ENCODE assay signal across 16 cellular contexts in genomic region chr4:25351777-25352421, GRCh38. TPM values are rescaled to one million over a fixed set of nuclear protein-coding genes. Genes with fewer than 3 reads are reported as not detected.
A peak's percentile ranks its signal among the peaks of the same experiment; 100 is the strongest.
DNase-seq lines count a peak whose midpoint lies in the region; ATAC-seq, FAIRE-seq and TF ChIP-seq lines count a peak whose summit lies in the region.
"Had no signal": no experiment of that assay in that cellular context is flagged by ENCODE, and none has a peak within 500 bp of the region (broad histone marks: within the 10 kb centered on the region; RNA-seq: fewer than 3 reads in every experiment).

No MANE protein-coding gene starts in this region.

- dilution Hi-C loops in keratinocyte (cut with MboI; ENCODE audit: extremely low pct_ligation_motif_present, low sequenced_read_pairs), result no loop called here

- no peaks in the 10 kb centered on the region for H3K79me2 ChIP-seq in keratinocyte (ENCODE audit: control insufficient read depth, insufficient read depth, low read length)

- H3K36me3 ChIP-seq in bronchial epithelial cell (ENCODE audit: control insufficient read depth, insufficient read depth, low read length), result no peaks in the 10 kb centered on the region
- H3K36me3 ChIP-seq in keratinocyte (ENCODE audit: control insufficient read depth in 2 of 2, extremely low read depth in 1 of 2, insufficient read depth in 2 of 2, low read length in 2 of 2), result no peaks in the 10 kb centered on the region

- H3K9me3 ChIP-seq in keratinocyte (ENCODE audit: control insufficient read depth, low read depth, low read length), result no peaks in the 10 kb centered on the region

- no peak overlapping the region for H2AFZ ChIP-seq in keratinocyte (ENCODE audit: control insufficient read depth, low read length)

- H3K27me3 ChIP-seq in bronchial epithelial cell (ENCODE audit: control insufficient read depth, insufficient read depth, low read length) (no peaks in the 10 kb centered on the region), keratinocyte (ENCODE audit: control insufficient read depth, extremely low read depth, insufficient read depth, low read length) (no peaks in the 10 kb centered on the region)

- H3K4me3 ChIP-seq in bronchial epithelial cell (ENCODE audit: low read depth, low read length) (no peak overlapping the region), keratinocyte (ENCODE audit: control insufficient read depth in 2 of 3, extremely low read depth in 1 of 3, insufficient read depth in 2 of 3, low read depth in 1 of 3, low read length in 3 of 3) (no peak overlapping the region)

- no peaks in the 10 kb centered on the region for H4K20me1 ChIP-seq in keratinocyte (ENCODE audit: control insufficient read depth, extremely low read depth, insufficient read depth, low read length)

- no peak overlapping the region for H3K9ac ChIP-seq in keratinocyte (ENCODE audit: control insufficient read depth, extremely low read depth, insufficient read depth, low read length)

- DNase-seq in AG20443 (ENCODE audit: low spot score) (peak; percentile 80), LHCN-M2 (ENCODE audit: low read depth) (peak; percentile 64), bronchial epithelial cell (ENCODE audit: low read depth) (peak; percentile 39), keratinocyte (ENCODE audit: low read depth, low spot score) (no peak), D341Med (ENCODE audit: low spot score) (no peak), nucleus accumbens (lab: John Stamatoyannopoulos, UW) (no peak)
- DNase-seq: activated CD4-positive, CD25-positive, alpha-beta regulatory T cell treated with anti-CD3 and anti-CD28 coated beads, Interleukin-2, amount 50 U/mL, for 72 hours; activated T-cell treated with anti-CD3 and anti-CD28 coated beads for 4 hours; amygdala; C1 segment of cervical spinal cord; GF-D8; NCI-H2081; T-helper 1 cell had no signal

- FAIRE-seq in bronchial epithelial cell (lab: Jason Lieb, UNC) (no peak), keratinocyte (lab: Jason Lieb, UNC) (peak; percentile 94)

- peaks cover 8% of the 10 kb centered on the region for H3K4me1 ChIP-seq in keratinocyte (ENCODE audit: control insufficient read depth, extremely low read depth, insufficient read depth, low read length)

- ATAC-seq in HG02678 (IDR thresholded peaks at IDR 0.05; ENCODE audit: unreplicated experiment), result no peak
- ATAC-seq in GM19455 (IDR thresholded peaks at IDR 0.05; ENCODE audit: unreplicated experiment), result no peak
- ATAC-seq: stimulated activated effector memory CD8-positive, alpha-beta T cell treated with anti-CD3 and anti-CD28 coated beads, Interleukin-12 subunit alpha, Interleukin-12 subunit beta, amount 100 ng/mL, for 72 hours had no signal

- no peak overlapping the region for H3K4me2 ChIP-seq in keratinocyte (ENCODE audit: control insufficient read depth, extremely low read depth, insufficient read depth, low read depth, low read length)

- H3K27ac ChIP-seq in keratinocyte (ENCODE audit: control insufficient read depth, insufficient read depth, low read length), result no peak overlapping the region

- TF ChIP-seq CTCF in bronchial epithelial cell (IDR thresholded peaks at IDR 0.05; ENCODE audit: insufficient read depth, low read length, severe bottlenecking) (no peak), keratinocyte (optimal IDR thresholded peaks at IDR 0.05 in 1 of 3, IDR thresholded peaks at IDR 0.05 in 1 of 3, conservative IDR thresholded peaks at IDR 0.05 in 1 of 3; ENCODE audit: extremely low read depth in 1 of 3, insufficient read depth in 2 of 3, low read length in 3 of 3) (no peak)

- H3K9me1 ChIP-seq in keratinocyte (ENCODE audit: control insufficient read depth, extremely low read depth, insufficient read depth, low read length), result no peaks in the 10 kb centered on the region

RNA-seq across cellular contexts. Expression of gene ANAPC4, which starts 25.2 kb away (rescaled TPM):
- total RNA-seq in LHCN-M2 (2014; rRNA removed) (29.4 and 30.8 TPM in 2 replicates), bronchial epithelial cell (12.5 and 15.0 TPM in 2 replicates)
- 11.5 TPM for polyA plus RNA-seq in LHCN-M2 (2012)
- polyA plus RNA-seq in keratinocyte, result 11.0 to 26.9 TPM (median 15.7 TPM) in 3 replicates
- polyA plus RNA-seq in keratinocyte (2011; ENCODE audit: low read depth), result 8.6 TPM
- 8.3 and 18.8 TPM in 2 replicates for polyA plus RNA-seq in keratinocyte (2011; cell fraction: cytosol; rRNA removed)
- 49.9 and 61.5 TPM in 2 replicates for polyA plus RNA-seq in keratinocyte (2011; cell fraction: nucleus; rRNA removed)
- polyA plus RNA-seq in keratinocyte (2012; ENCODE audit: low replicate concordance), result 9.1 and 16.0 TPM in 2 replicates
- polyA minus RNA-seq in keratinocyte, result 3.8 to 19.8 TPM (median 10.8 TPM) in 3 replicates
- polyA minus RNA-seq in keratinocyte (2011; cell fraction: cytosol; rRNA and poly(A)+ RNA removed), result 4.6 TPM
- polyA minus RNA-seq in keratinocyte (2011; cell fraction: nucleus; rRNA and poly(A)+ RNA removed), result 9.6 and 19.9 TPM in 2 replicates

RNA-seq across cellular contexts. Expression of gene ZCCHC4, which starts 39.3 kb away (rescaled TPM):
- total RNA-seq in LHCN-M2 (2014; rRNA removed) (14.8 and 16.9 TPM in 2 replicates), bronchial epithelial cell (8.1 and 12.4 TPM in 2 replicates)
- 3.9 TPM for polyA plus RNA-seq in LHCN-M2 (2012)
- polyA plus RNA-seq in keratinocyte, result 7.4 to 10.8 TPM (median 7.9 TPM) in 3 replicates
- polyA plus RNA-seq in keratinocyte (2011; ENCODE audit: low read depth), result 5.3 TPM
- polyA plus RNA-seq in keratinocyte (2011; cell fraction: cytosol; rRNA removed), result 3.8 and 7.7 TPM in 2 replicates
- 14.3 and 14.6 TPM in 2 replicates for polyA plus RNA-seq in keratinocyte (2011; cell fraction: nucleus; rRNA removed)
- 4.0 and 5.8 TPM in 2 replicates for polyA plus RNA-seq in keratinocyte (2012; ENCODE audit: low replicate concordance)
- polyA minus RNA-seq in keratinocyte, result 3.0 to 8.2 TPM (median 4.3 TPM) in 3 replicates
- 9.0 TPM for polyA minus RNA-seq in keratinocyte (2011; cell fraction: cytosol; rRNA and poly(A)+ RNA removed)
- 8.1 and 19.6 TPM in 2 replicates for polyA minus RNA-seq in keratinocyte (2011; cell fraction: nucleus; rRNA and poly(A)+ RNA removed)

Comparison
In these comparisons a context has a peak if more than half of its experiments do, and no peak if none do; other contexts are left out.
1. DNase-seq: peak in AG20443 (single experiment), LHCN-M2 (single experiment) and bronchial epithelial cell (single experiment); none in keratinocyte (single experiment), D341Med (single experiment) and nucleus accumbens (0 of 56).